ENCODE assay signal across 8 cellular contexts in the genomic region with DNA sequence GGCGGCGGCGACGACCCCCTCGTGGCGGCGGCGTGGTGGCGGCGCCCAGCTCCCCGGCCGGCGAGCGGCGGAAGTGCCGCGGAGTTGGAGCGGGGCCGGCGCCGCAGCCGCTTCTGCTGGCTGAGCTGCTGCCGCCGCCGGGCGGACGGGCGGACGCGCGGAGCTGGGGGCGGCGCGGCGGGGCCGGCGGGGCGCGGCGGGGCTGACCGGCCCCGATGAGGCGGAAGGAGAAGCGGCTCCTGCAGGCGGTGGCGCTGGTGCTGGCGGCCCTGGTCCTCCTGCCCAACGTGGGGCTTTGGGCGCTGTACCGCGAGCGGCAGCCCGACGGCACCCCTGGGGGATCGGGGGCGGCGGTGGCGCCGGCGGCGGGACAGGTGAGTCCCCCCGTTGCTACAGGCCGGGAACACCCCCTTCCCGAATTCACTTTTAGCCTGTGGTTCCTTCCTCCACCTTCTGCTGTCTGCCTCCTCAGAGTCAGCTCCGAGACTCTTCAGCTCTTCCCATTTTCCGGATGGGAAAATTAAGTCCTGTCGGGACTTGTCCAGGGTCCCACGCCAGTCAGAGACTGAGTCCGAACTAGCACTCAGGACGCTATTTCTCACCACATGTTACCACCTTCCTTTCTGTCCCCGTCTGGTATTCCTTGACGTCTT. TPM values are rescaled to one million over a fixed set of nuclear protein-coding genes. Genes with fewer than 3 reads are reported as not detected.
A peak's percentile ranks its signal among the peaks of the same experiment; 100 is the strongest.
DNase-seq lines count a peak whose midpoint lies in the region; ATAC-seq, FAIRE-seq and TF ChIP-seq lines count a peak whose summit lies in the region.

A gene with protein sequence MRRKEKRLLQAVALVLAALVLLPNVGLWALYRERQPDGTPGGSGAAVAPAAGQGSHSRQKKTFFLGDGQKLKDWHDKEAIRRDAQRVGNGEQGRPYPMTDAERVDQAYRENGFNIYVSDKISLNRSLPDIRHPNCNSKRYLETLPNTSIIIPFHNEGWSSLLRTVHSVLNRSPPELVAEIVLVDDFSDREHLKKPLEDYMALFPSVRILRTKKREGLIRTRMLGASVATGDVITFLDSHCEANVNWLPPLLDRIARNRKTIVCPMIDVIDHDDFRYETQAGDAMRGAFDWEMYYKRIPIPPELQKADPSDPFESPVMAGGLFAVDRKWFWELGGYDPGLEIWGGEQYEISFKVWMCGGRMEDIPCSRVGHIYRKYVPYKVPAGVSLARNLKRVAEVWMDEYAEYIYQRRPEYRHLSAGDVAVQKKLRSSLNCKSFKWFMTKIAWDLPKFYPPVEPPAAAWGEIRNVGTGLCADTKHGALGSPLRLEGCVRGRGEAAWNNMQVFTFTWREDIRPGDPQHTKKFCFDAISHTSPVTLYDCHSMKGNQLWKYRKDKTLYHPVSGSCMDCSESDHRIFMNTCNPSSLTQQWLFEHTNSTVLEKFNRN (plus strand): TSS at position 82 of the 653 bp plus-strand sequence. CDS start 134 bp downstream, at position 216.

- 2% methylated on average over 72 of the region's 72 CpGs for WGBS in right cardiac atrium

- H3K79me2 ChIP-seq in DOHH2 (ENCODE audit: control insufficient read depth, low read length), result no peaks in the 10 kb centered on the region
- peaks cover 49% of the 10 kb centered on the region for H3K79me2 ChIP-seq in astrocyte (ENCODE audit: insufficient read depth, low read length)

- intact Hi-C loops in right cardiac atrium (cut with DNase I), result loop anchor here in 2 of 4 donors (5.0 to 10.0 kb wide), 2 partner anchors 212 to 214 kb away; no protein-coding TSS in a partner anchor

- no peak for FAIRE-seq in astrocyte (lab: Jason Lieb, UNC)

- H3K36me3 ChIP-seq in DOHH2 (ENCODE audit: control insufficient read depth, low read length), result no peaks in the 10 kb centered on the region
- H3K36me3 ChIP-seq in astrocyte (ENCODE audit: insufficient read depth, low read length), result peaks cover 9% of the 10 kb centered on the region

- H3K27ac Mint-ChIP-seq in astrocyte (ENCODE audit: unreplicated experiment) (peak within 1 kb of the TSS; percentile 95), progenitor cell of endocrine pancreas (peak within 1 kb of the TSS; percentile 97)

- peak within 1 kb of the TSS; percentile 85 for H3K9ac ChIP-seq in astrocyte (ENCODE audit: low read length)

- H3K4me1 ChIP-seq in DOHH2 (ENCODE audit: control insufficient read depth, low read length) (peaks cover 21% of the 10 kb centered on the region), astrocyte (ENCODE audit: insufficient read depth, low read length) (peaks cover 45% of the 10 kb centered on the region), right cardiac atrium (ENCODE audit: control insufficient read depth, insufficient read depth, low read length) (peaks cover 9% of the 10 kb centered on the region)

- H3K4me1 Mint-ChIP-seq in astrocyte (ENCODE audit: low read depth, unreplicated experiment), result peaks cover 37% of the 10 kb centered on the region
- peaks cover 16% of the 10 kb centered on the region for H3K4me1 Mint-ChIP-seq in progenitor cell of endocrine pancreas (ENCODE audit: low read depth)

- H3K4me3 Mint-ChIP-seq in astrocyte (ENCODE audit: unreplicated experiment) (peak within 1 kb of the TSS; percentile 99), progenitor cell of endocrine pancreas (ENCODE audit: low read depth) (peak within 1 kb of the TSS; percentile 88)

- no peaks in the 10 kb centered on the region for H4K20me1 ChIP-seq in DOHH2 (ENCODE audit: control insufficient read depth, insufficient read depth, low read depth, low read length)
- H4K20me1 ChIP-seq in astrocyte (ENCODE audit: insufficient read depth, low read length), result peaks cover 51% of the 10 kb centered on the region

- H3K27me3 ChIP-seq in DOHH2 (ENCODE audit: control insufficient read depth, low read length) (peaks cover 32% of the 10 kb centered on the region), astrocyte (ENCODE audit: insufficient read depth, low read length) (no peaks in the 10 kb centered on the region), right cardiac atrium (ENCODE audit: control insufficient read depth, insufficient read depth) (no peaks in the 10 kb centered on the region)

- H3K36me3 Mint-ChIP-seq in astrocyte (ENCODE audit: low read depth, unreplicated experiment), result peaks cover 14% of the 10 kb centered on the region
- H3K36me3 Mint-ChIP-seq in progenitor cell of endocrine pancreas (ENCODE audit: insufficient read depth), result no peaks in the 10 kb centered on the region

- H3K27me3 Mint-ChIP-seq in astrocyte (ENCODE audit: low read depth, unreplicated experiment) (peaks cover 20% of the 10 kb centered on the region), progenitor cell of endocrine pancreas (peaks cover 55% of the 10 kb centered on the region)

- peak within 1 kb of the TSS; percentile 89 for H3K4me3 ChIP-seq in DOHH2 (ENCODE audit: low read length)
- peak within 1 kb of the TSS; percentile 94 for H3K4me3 ChIP-seq in astrocyte (ENCODE audit: insufficient read depth, low read depth, low read length)
- H3K4me3 ChIP-seq in right cardiac atrium (ENCODE audit: low read length), result peak within 1 kb of the TSS; percentile 87

- H2AFZ ChIP-seq in astrocyte (ENCODE audit: low read depth, low read length), result peak within 1 kb of the TSS; percentile 77

- H3K27ac ChIP-seq in DOHH2 (ENCODE audit: low read depth, low read length) (no peak within 1 kb of the TSS), RWPE1 (peak within 1 kb of the TSS; percentile 82), astrocyte (ENCODE audit: low read depth, low read length) (peak within 1 kb of the TSS; percentile 29), right cardiac atrium (ENCODE audit: low read length) (peak within 1 kb of the TSS; percentile 39)

- H3K9me3 Mint-ChIP-seq in astrocyte (ENCODE audit: unreplicated experiment) (peaks cover 3% of the 10 kb centered on the region), progenitor cell of endocrine pancreas (ENCODE audit: low read depth) (no peaks in the 10 kb centered on the region)

- no peaks in the 10 kb centered on the region for H3K9me2 ChIP-seq in DOHH2 (replicated peaks; ENCODE audit: control insufficient read depth, low read length)

- POLR2A ChIA-PET in RWPE1 (lab: Yijun Ruan, JAX; ENCODE audit: low non-redundant PET), result no interaction called here

- DNase-seq in RWPE1 (ENCODE audit: low spot score), result peak; percentile 85
- DNase-seq in astrocyte (ENCODE audit: low read depth), result no peak
- peak; percentile 74 to 90 (median 90) for DNase-seq in right cardiac atrium
- DNase-seq in progenitor cell of endocrine pancreas (ENCODE audit: low spot score, unreplicated experiment), result peak; percentile 48
- DNase-seq in NCI-H128 (lab: John Stamatoyannopoulos, UW; ENCODE audit: unreplicated experiment), result no peak

- no peak for TF ChIP-seq CTCF in DOHH2 (IDR thresholded peaks at IDR 0.05; ENCODE audit: low read depth, low read length, poor library complexity, severe bottlenecking)
- TF ChIP-seq CTCF in RWPE1 (conservative IDR thresholded peaks at IDR 0.05; ENCODE audit: low read depth), result no peak
- no peak for TF ChIP-seq CTCF in astrocyte (IDR thresholded peaks at IDR 0.05; ENCODE audit: insufficient read depth, low read depth, low read length)
- TF ChIP-seq CTCF in progenitor cell of endocrine pancreas (IDR thresholded peaks at IDR 0.05; ENCODE audit: unreplicated experiment), result no peak

- H3K9me3 ChIP-seq in DOHH2 (ENCODE audit: control insufficient read depth, insufficient read depth, low read length) (no peaks in the 10 kb centered on the region), astrocyte (ENCODE audit: insufficient read depth, low read depth, low read length) (no peaks in the 10 kb centered on the region), right cardiac atrium (ENCODE audit: control insufficient read depth, low read length) (no peaks in the 10 kb centered on the region)

- H3K4me2 ChIP-seq in DOHH2 (ENCODE audit: low read length), result peak within 1 kb of the TSS; percentile 94
- H3K4me2 ChIP-seq in astrocyte (ENCODE audit: low read length), result peak within 1 kb of the TSS; percentile 94

- peaks cover 7% of the 10 kb centered on the region for H3F3A ChIP-seq in DOHH2 (ENCODE audit: control insufficient read depth, insufficient read depth)

- CTCF ChIA-PET in RWPE1 (lab: Yijun Ruan, JAX), result interaction anchor here (0.6 to 3.0 kb wide), 7 partner anchors 8 to 215 kb away, joined by 3 to 14 read pairs (median 4); no protein-coding TSS in a partner anchor

- ATAC-seq in GM19324 (IDR thresholded peaks at IDR 0.05; ENCODE audit: low FRiP score, unreplicated experiment) (peak; percentile 75), HG03354 (IDR thresholded peaks at IDR 0.05; ENCODE audit: poor library complexity, severe bottlenecking, unreplicated experiment) (peak; percentile 84), right cardiac atrium (peak; percentile 49 to 62)

RNA-seq across cellular contexts. Expression of the gene that starts here (rescaled TPM):
- total RNA-seq in astrocyte (96.1 and 118 TPM in 2 replicates), right cardiac atrium (10 to 100 TPM; 12.8 to 21.7 (median 16.1) TPM), progenitor cell of endocrine pancreas (20.6 and 28.9 TPM in 2 replicates)
- polyA plus RNA-seq in right cardiac atrium, result 3.4 TPM

Comparison
In these comparisons a context has a peak if more than half of its experiments do, and no peak if none do; other contexts are left out.
1. DNase-seq: peak in RWPE1 (single experiment), right cardiac atrium (3 of 3) and progenitor cell of endocrine pancreas (single experiment); none in astrocyte (single experiment) and NCI-H128 (single experiment).
2. Peak in every context shown above with its lines, with median percentiles within 50 percentile points of each other: H3K4me3 ChIP-seq and ATAC-seq.